ENCODE assay signal across 9 cellular contexts in genomic region chr15:59247364-59247763, GRCh38. TPM values are rescaled to one million over a fixed set of nuclear protein-coding genes. Genes with fewer than 3 reads are reported as not detected.
A peak's percentile ranks its signal among the peaks of the same experiment; 100 is the strongest.
DNase-seq lines count a peak whose midpoint lies in the region; ATAC-seq, FAIRE-seq and TF ChIP-seq lines count a peak whose summit lies in the region.
"Had no signal": no experiment of that assay in that cellular context is flagged by ENCODE, and none has a peak within 500 bp of the region (broad histone marks: within the 10 kb centered on the region; RNA-seq: fewer than 3 reads in every experiment).

No MANE protein-coding gene starts in this region.

- peak; percentile 69 for TF ChIP-seq CTCF in left ventricle myocardium inferior (IDR thresholded peaks at IDR 0.05; ENCODE audit: borderline replicate concordance)

- H3K36me3 ChIP-seq in left ventricle myocardium inferior = no peaks in the 10 kb centered on the region

- no peak overlapping the region for H3K4me3 ChIP-seq in left ventricle myocardium inferior

- intact Hi-C loops in left ventricle myocardium inferior (cut with micrococcal nuclease) = loop anchor here (5.0 to 10.0 kb wide), 2 partner anchors 127 to 245 kb away; partner anchors contain the start of gene MYO1E
- intact Hi-C loops in sciatic nerve (cut with DNase I) = no loop called here

- no peaks in the 10 kb centered on the region for H3K27me3 ChIP-seq in left ventricle myocardium inferior (ENCODE audit: low read depth)

- DNase-seq in Caki2 (ENCODE audit: low read depth) (peak; percentile 50), HTR-8/SVneo (ENCODE audit: insufficient read length, low spot score) (peak; percentile 70), SK-MEL-5 (ENCODE audit: low read depth, low spot score) (peak; percentile 82), left ventricle myocardium inferior (no peak), sciatic nerve (ENCODE audit: low spot score) (peak; percentile 69)
- DNase-seq in activated naive CD8-positive, alpha-beta T cell treated with anti-CD3 and anti-CD28 coated beads, Interleukin-2, amount 50 U/mL, for 16 hours (ENCODE audit: low read depth, low spot score) = peak; percentile 6

- peaks cover 7% of the 10 kb centered on the region for H3K4me1 ChIP-seq in left ventricle myocardium inferior

- H3K9me3 ChIP-seq in left ventricle myocardium inferior (replicated peaks) = no peaks in the 10 kb centered on the region

- ATAC-seq in sciatic nerve (peak; percentile 76), GM18873 (IDR thresholded peaks at IDR 0.05; ENCODE audit: low FRiP score, unreplicated experiment) (no peak), GM19328 (IDR thresholded peaks at IDR 0.05; ENCODE audit: unreplicated experiment) (no peak)

- FAIRE-seq in HTR-8/SVneo (lab: Jason Lieb, UNC) = no peak

- in situ Hi-C loops in Caki2 (cut with HindIII; ENCODE audit: low pct_unique_long_range_greater_than_20kb, low sequenced_read_pairs) (no loop called here), SK-MEL-5 (cut with HindIII; ENCODE audit: low pct_unique_long_range_greater_than_20kb, low sequenced_read_pairs) (no loop called here)

- no peak overlapping the region for H3K27ac ChIP-seq in left ventricle myocardium inferior (replicated peaks)

RNA-seq across cellular contexts. Expression of gene LDHAL6B, which starts 40.7 kb away (rescaled TPM):
- total RNA-seq in Caki2 (2014; rRNA removed; shearing (Covaris generic); ENCODE audit: low replicate concordance) = not detected in 2 replicates
- total RNA-seq in SK-MEL-5 (2014; rRNA removed; shearing (Covaris generic)) = not detected in 2 replicates
- polyA plus RNA-seq in SK-MEL-5 (2015; cell fraction: cytosol; rRNA removed) = not detected in 2 replicates
- polyA plus RNA-seq in SK-MEL-5 (2015; cell fraction: nucleus; rRNA removed) = not detected in 2 replicates
- not detected for total RNA-seq in left ventricle myocardium inferior
- not detected for total RNA-seq in sciatic nerve
- total RNA-seq: T-helper 1 cell treated with Interleukin-12 subunit alpha and Interleukin-12 subunit beta and Interleukin-4 antibody, amounts not matched to agents 30 ng/mL and 1 ng/mL, for 36 hours had no signal
